9 cellular contexts compared by ENCODE assay signal in genomic region chr12:81520064-81520945, GRCh38.
A peak's percentile ranks its signal among the peaks of the same experiment; 100 is the strongest.
DNase-seq lines count a peak whose midpoint lies in the region; ATAC-seq and TF ChIP-seq lines count a peak whose summit lies in the region.
"Had no signal": no experiment of that assay in that cellular context is flagged by ENCODE, and none has a peak within 500 bp of the region (broad histone marks: within the 10 kb centered on the region; RNA-seq: fewer than 3 reads in every experiment).

No MANE protein-coding gene starts in this region.

- H3K36me3 Mint-ChIP-seq in endothelial cell (ENCODE audit: low read depth, unreplicated experiment) (no peaks in the 10 kb centered on the region), HFFc6 (ENCODE audit: low read depth) (no peaks in the 10 kb centered on the region)

- H3K27ac ChIP-seq in OCI-LY7 (ENCODE audit: low read depth, low read length, poor library complexity, severe bottlenecking) (no peak overlapping the region), neural cell (ENCODE audit: low read length) (no peak overlapping the region), gastroesophageal sphincter (no peak overlapping the region)

- H3K36me3 ChIP-seq in OCI-LY7 (ENCODE audit: insufficient read depth, low read length) (no peaks in the 10 kb centered on the region), neural cell (ENCODE audit: insufficient read depth, low read length) (no peaks in the 10 kb centered on the region), gastroesophageal sphincter (no peaks in the 10 kb centered on the region)

- H3K27ac Mint-ChIP-seq in endothelial cell (ENCODE audit: unreplicated experiment) (no peak overlapping the region), HFFc6 (no peak overlapping the region)
- H3K27ac Mint-ChIP-seq: nephron had no signal

- H4K20me1 ChIP-seq in OCI-LY7 (ENCODE audit: insufficient read depth, low read length) = no peaks in the 10 kb centered on the region
- no peaks in the 10 kb centered on the region for H4K20me1 ChIP-seq in neural cell (ENCODE audit: insufficient read depth)

- no peak for DNase-seq in OCI-LY7 (ENCODE audit: low spot score)
- DNase-seq in endothelial cell (ENCODE audit: low spot score) = no peak
- DNase-seq in HFFc6 = no peak

- H2AFZ ChIP-seq in OCI-LY7 (ENCODE audit: low read length) (0 out of 2 replicates have a peak overlapping the region, but pooled peaks have one; percentile 34), neural cell (ENCODE audit: low read depth, low read length) (no peak overlapping the region)

- no peak for TF ChIP-seq RAD21 in neural cell (conservative IDR thresholded peaks at IDR 0.05)

- no peak for TF ChIP-seq POLR2A in gastroesophageal sphincter (IDR thresholded peaks at IDR 0.05)

- H3K4me1 ChIP-seq in OCI-LY7 (ENCODE audit: insufficient read depth, low read length, poor library complexity, severe bottlenecking) (no peaks in the 10 kb centered on the region), gastroesophageal sphincter (no peaks in the 10 kb centered on the region)

- TF ChIP-seq CTCF in OCI-LY7 (conservative IDR thresholded peaks at IDR 0.05; ENCODE audit: low read length) = no peak
- no peak for TF ChIP-seq CTCF in neural cell (IDR thresholded peaks at IDR 0.05; ENCODE audit: poor library complexity, severe bottlenecking)
- TF ChIP-seq CTCF in endothelial cell (IDR thresholded peaks at IDR 0.05; ENCODE audit: unreplicated experiment) = no peak
- no peak for TF ChIP-seq CTCF in gastroesophageal sphincter (IDR thresholded peaks at IDR 0.05)
- TF ChIP-seq CTCF in HFFc6 (IDR thresholded peaks at IDR 0.05) = no peak

- TF ChIP-seq EP300 in neural cell (conservative IDR thresholded peaks at IDR 0.05; ENCODE audit: poor library complexity, severe bottlenecking) (peak; percentile 68), gastroesophageal sphincter (IDR thresholded peaks at IDR 0.05) (no peak)

- H3K27me3 ChIP-seq in neural cell (ENCODE audit: insufficient read depth, low read depth, low read length) (no peaks in the 10 kb centered on the region), gastroesophageal sphincter (no peaks in the 10 kb centered on the region)

- POLR2A ChIA-PET in OCI-LY7 (lab: Charles Lee) = no interaction called here

- CTCF ChIA-PET in OCI-LY7 (lab: Charles Lee; ENCODE audit: unreplicated experiment) = interaction anchor here (0.6 kb wide), 1 partner anchor 526 kb away, joined by 3 read pairs; no protein-coding TSS in a partner anchor

- H3K4me1 Mint-ChIP-seq in endothelial cell (ENCODE audit: unreplicated experiment) = no peaks in the 10 kb centered on the region
- H3K4me1 Mint-ChIP-seq in HFFc6 (ENCODE audit: low read depth) = no peaks in the 10 kb centered on the region
- H3K4me1 Mint-ChIP-seq: central memory CD8-positive, alpha-beta T cell; nephron had no signal

- ATAC-seq in GM18858 (IDR thresholded peaks at IDR 0.05; ENCODE audit: unreplicated experiment) (peak; percentile 73), HG02623 (IDR thresholded peaks at IDR 0.05; ENCODE audit: unreplicated experiment) (peak; percentile 72), gastroesophageal sphincter (no peak)

- H3K9ac ChIP-seq in neural cell (ENCODE audit: low read length) = no peak overlapping the region

- H3K4me3 ChIP-seq in OCI-LY7 (ENCODE audit: low read depth, low read length, poor library complexity, severe bottlenecking) (no peak overlapping the region), neural cell (ENCODE audit: low read length) (no peak overlapping the region), gastroesophageal sphincter (peak overlapping the region in 1 of 2 donors; percentile 9)

- H3K4me2 ChIP-seq in OCI-LY7 (ENCODE audit: low read length) (peak overlapping the region; percentile 40; the same call in 1 of the 2 replicates), neural cell (ENCODE audit: low read length) (no peak overlapping the region)

- H3K4me3 Mint-ChIP-seq in endothelial cell (ENCODE audit: unreplicated experiment) (no peak overlapping the region), HFFc6 (no peak overlapping the region; the same call in 1 of the 2 replicates)
- H3K4me3 Mint-ChIP-seq: central memory CD8-positive, alpha-beta T cell; nephron had no signal

- H3K9me2 ChIP-seq in OCI-LY7 (ENCODE audit: insufficient read depth, low read length) (no peaks in the 10 kb centered on the region), neural cell (ENCODE audit: insufficient read depth, low read length) (no peaks in the 10 kb centered on the region)

- WGBS in gastroesophageal sphincter (ENCODE audit: low coverage in 1 of 2), 2 donors = 68 to 82% methylated on average over 4 to 6 of the region's 6 CpGs

- intact Hi-C loops in OCI-LY7 (cut with micrococcal nuclease; ENCODE audit: unreplicated experiment) = no loop called here

- H3K79me2 ChIP-seq in OCI-LY7 (ENCODE audit: insufficient read depth, low read depth, low read length) (no peaks in the 10 kb centered on the region), neural cell (replicated peaks; ENCODE audit: insufficient read depth, low read length) (no peaks in the 10 kb centered on the region)

- H3K27me3 Mint-ChIP-seq in endothelial cell (ENCODE audit: unreplicated experiment) = no peaks in the 10 kb centered on the region
- H3K27me3 Mint-ChIP-seq in HFFc6 (ENCODE audit: insufficient read depth) = no peaks in the 10 kb centered on the region
- H3K27me3 Mint-ChIP-seq: central memory CD8-positive, alpha-beta T cell had no signal

- BruUV-seq in OCI-LY7 (replicated peaks; lab: Mats Ljungman, UMichigan) = no TSS peak

- no peaks in the 10 kb centered on the region for H3K9me3 Mint-ChIP-seq in endothelial cell (ENCODE audit: unreplicated experiment)
- peaks cover 48% of the 10 kb centered on the region for H3K9me3 Mint-ChIP-seq in HFFc6
- H3K9me3 Mint-ChIP-seq: nephron had no signal

- H3F3A ChIP-seq in neural cell (ENCODE audit: insufficient read depth, low read length, poor library complexity, severe bottlenecking) = no peaks in the 10 kb centered on the region

- H3K9me3 ChIP-seq in OCI-LY7 (ENCODE audit: low read length) (no peaks in the 10 kb centered on the region), neural cell (ENCODE audit: low read length) (no peaks in the 10 kb centered on the region), gastroesophageal sphincter (no peaks in the 10 kb centered on the region)

TF ChIP-seq in neural cell, 6 proteins besides CTCF, POLR2A, EP300 and RAD21:
- no peak for TF ChIP-seq TAF1 (IDR thresholded peaks at IDR 0.05; ENCODE audit: low read depth)
- no peak for TF ChIP-seq EZH2 (IDR thresholded peaks at IDR 0.05; ENCODE audit: borderline replicate concordance, insufficient read depth, low read length, poor library complexity, severe bottlenecking)
- TF ChIP-seq MXI1 (conservative IDR thresholded peaks at IDR 0.05; ENCODE audit: poor library complexity, severe bottlenecking) = no peak
- TF ChIP-seq REST (IDR thresholded peaks at IDR 0.05; ENCODE audit: borderline replicate concordance) = no peak
- no peak for TF ChIP-seq POLR2AphosphoS5 (IDR thresholded peaks at IDR 0.05)
- TF ChIP-seq SMC3 (conservative IDR thresholded peaks at IDR 0.05; ENCODE audit: poor library complexity) = no peak
